In genomic region chr10:117556356-117556755, GRCh38 we compare ENCODE assay signal across 2 cellular contexts.
TF ChIP-seq lines count a peak whose summit lies in the region.

No MANE protein-coding gene starts in this region.

TF ChIP-seq in HepG2, 621 proteins besides CTCF, POLR2A, EP300 and RAD21:
- TF ChIP-seq MNT (IDR thresholded peaks at IDR 0.05) (peak; percentile 97), PATZ1 (CRISPR knock-in tag; IDR thresholded peaks at IDR 0.05) (no peak), GPN1 (CRISPR knock-in tag; IDR thresholded peaks at IDR 0.05; ENCODE audit: borderline replicate concordance) (no peak)

TF ChIP-seq in SK-N-SH, 30 proteins besides CTCF, POLR2A, EP300 and RAD21:
- no peak for TF ChIP-seq PBX3 (IDR thresholded peaks at IDR 0.05)
- no peak for TF ChIP-seq IRF3 (IDR thresholded peaks at IDR 0.05; ENCODE audit: low read depth, low read length)
- TF ChIP-seq REST (IDR thresholded peaks at IDR 0.05; ENCODE audit: low read depth, low read length): no peak
- no peak for TF ChIP-seq FOSL2 (IDR thresholded peaks at IDR 0.05; ENCODE audit: borderline replicate concordance, low read depth)
